ENCODE assay signal across 8 cellular contexts in the genomic region with DNA sequence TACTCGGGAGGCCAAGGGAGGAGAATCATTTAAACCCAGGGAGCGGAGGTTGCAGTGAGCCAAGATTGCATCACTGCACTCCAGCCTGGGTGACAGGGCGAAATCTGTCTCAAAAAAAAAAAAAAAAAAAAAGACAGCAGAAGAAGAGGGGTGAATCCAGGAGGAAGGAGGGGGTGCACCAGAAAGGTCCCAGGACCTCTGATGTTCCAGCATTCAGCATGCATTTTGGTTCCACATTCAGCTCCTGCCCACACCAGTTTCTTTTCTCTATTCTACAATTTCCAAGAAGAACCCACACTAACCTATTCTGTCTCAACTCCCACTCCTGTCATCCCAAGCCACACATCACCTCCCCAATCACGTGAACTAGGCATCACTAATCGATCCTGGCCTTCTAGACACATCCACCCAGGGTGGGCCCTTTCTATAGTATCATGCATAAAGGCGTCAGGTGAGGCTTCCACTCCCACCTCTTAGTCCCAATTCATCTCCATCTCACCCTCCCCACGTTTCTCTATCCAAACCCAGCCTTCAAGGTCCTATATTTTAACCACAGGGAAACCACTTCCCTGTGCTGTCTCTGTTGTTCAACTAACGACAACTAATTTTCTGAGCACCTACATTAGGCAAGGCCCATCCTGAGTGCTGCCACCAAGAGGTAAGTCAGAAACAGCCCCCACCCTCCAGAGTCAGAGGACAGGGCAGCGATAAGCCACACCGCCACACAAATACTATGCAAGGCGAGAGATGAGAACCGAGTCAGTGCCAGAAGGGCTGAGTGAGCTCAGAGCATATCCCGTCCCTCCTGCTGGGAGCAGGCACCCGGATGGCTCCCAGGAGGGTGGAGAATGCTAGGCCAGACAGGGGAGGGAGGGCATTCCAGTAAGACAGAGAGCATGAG. TPM values are rescaled to one million over a fixed set of nuclear protein-coding genes. Genes with fewer than 3 reads are reported as not detected.
DNase-seq lines count a peak whose midpoint lies in the region; ATAC-seq, FAIRE-seq and TF ChIP-seq lines count a peak whose summit lies in the region.

No MANE protein-coding gene starts in this region.

- peak; percentile 11 to 31; a peak in 3 of 5 replicates for TF ChIP-seq RAD21 in A549 (conservative IDR thresholded peaks at IDR 0.05 in 1 of 2, IDR thresholded peaks at IDR 0.05 in 1 of 2)

- peaks cover 15% of the 10 kb centered on the region for H3F3A ChIP-seq in neural progenitor cell (ENCODE audit: low read depth)

- H3K27me3 Mint-ChIP-seq in activated CD8-positive, alpha-beta memory T cell treated with anti-CD3 and anti-CD28 coated beads, Interleukin-2, amount 10 ng/mL, durations not matched to agents 7 days and 5 days = no peaks in the 10 kb centered on the region
- peaks cover 16% of the 10 kb centered on the region for H3K27me3 Mint-ChIP-seq in neural progenitor cell (ENCODE audit: insufficient read depth, low read depth)

- peak; percentile 72 for FAIRE-seq in A549 (lab: Jason Lieb, UNC)

- H3K4me2 ChIP-seq in A549 (peak overlapping the region; percentile 84), neural progenitor cell (no peak overlapping the region)

- H3K79me2 ChIP-seq in neural progenitor cell (ENCODE audit: low read depth) = no peaks in the 10 kb centered on the region

- H3K36me3 Mint-ChIP-seq in activated CD8-positive, alpha-beta memory T cell treated with anti-CD3 and anti-CD28 coated beads, Interleukin-2, amount 10 ng/mL, durations not matched to agents 7 days and 5 days = peaks cover 36% of the 10 kb centered on the region
- H3K36me3 Mint-ChIP-seq in neural progenitor cell = no peaks in the 10 kb centered on the region

- H3K4me1 Mint-ChIP-seq in activated CD8-positive, alpha-beta memory T cell treated with anti-CD3 and anti-CD28 coated beads, Interleukin-2, amount 10 ng/mL, durations not matched to agents 7 days and 5 days = peaks cover 57% of the 10 kb centered on the region
- peaks cover 18% of the 10 kb centered on the region for H3K4me1 Mint-ChIP-seq in neural progenitor cell

- H3K9me3 Mint-ChIP-seq in activated CD8-positive, alpha-beta memory T cell treated with anti-CD3 and anti-CD28 coated beads, Interleukin-2, amount 10 ng/mL, durations not matched to agents 7 days and 5 days (ENCODE audit: low read depth) = no peaks in the 10 kb centered on the region
- no peaks in the 10 kb centered on the region for H3K9me3 Mint-ChIP-seq in neural progenitor cell

- DNase-seq in A549 (ENCODE audit: low read depth in 1 of 2, low spot score in 1 of 2) (peak in 1 of 2 experiments; percentile 75), NCI-H446 (lab: John Stamatoyannopoulos, UW) (peak; percentile 13 to 53), esophagus muscularis mucosa (ENCODE audit: extremely low spot score) (no peak), neural progenitor cell (ENCODE audit: low spot score) (peak; percentile 58), ureter (ENCODE audit: low spot score) (peak; percentile 75)
- peak; percentile 90 for DNase-seq in activated CD8-positive, alpha-beta memory T cell treated with anti-CD3 and anti-CD28 coated beads, Interleukin-2, amount 10 ng/mL, durations not matched to agents 7 days and 5 days

- CTCF ChIA-PET in A549 (lab: Yijun Ruan, JAX) = interaction anchor here (0.6 to 5.3 kb wide), 12 partner anchors 11 to 129 kb away, joined by 3 to 41 read pairs (median 4); no protein-coding TSS in a partner anchor
- CTCF ChIA-PET in activated CD8-positive, alpha-beta memory T cell treated with anti-CD3 and anti-CD28 coated beads, Interleukin-2, amount 10 ng/mL, durations not matched to agents 7 days and 5 days (lab: Charles Lee) = interaction anchor here (0.8 to 3.1 kb wide), 10 partner anchors 9 to 59 kb away, joined by 3 to 17 read pairs (median 5); no protein-coding TSS in a partner anchor

- peak; percentile 27 to 40 for ATAC-seq in A549
- ATAC-seq in GM18498 (IDR thresholded peaks at IDR 0.05; ENCODE audit: unreplicated experiment) = peak; percentile 54
- ATAC-seq in HG02852 (IDR thresholded peaks at IDR 0.05; ENCODE audit: unreplicated experiment) = peak; percentile 47
- peak; percentile 77 for ATAC-seq in activated CD8-positive, alpha-beta memory T cell treated with anti-CD3 and anti-CD28 coated beads, Interleukin-2, amount 10 ng/mL, durations not matched to agents 7 days and 5 days

- no peak for TF ChIP-seq POLR2A in A549 (IDR thresholded peaks at IDR 0.05; ENCODE audit: low read length)
- TF ChIP-seq POLR2A in esophagus muscularis mucosa (IDR thresholded peaks at IDR 0.05; ENCODE audit: low read depth) = peak; percentile 64

- H3K9me3 ChIP-seq in A549 = no peaks in the 10 kb centered on the region
- no peaks in the 10 kb centered on the region for H3K9me3 ChIP-seq in esophagus muscularis mucosa
- no peaks in the 10 kb centered on the region for H3K9me3 ChIP-seq in neural progenitor cell (ENCODE audit: low read depth)

- peak overlapping the region; percentile 97 for H3K4me3 Mint-ChIP-seq in activated CD8-positive, alpha-beta memory T cell treated with anti-CD3 and anti-CD28 coated beads, Interleukin-2, amount 10 ng/mL, durations not matched to agents 7 days and 5 days
- peak overlapping the region; percentile 21 for H3K4me3 Mint-ChIP-seq in neural progenitor cell

- H3K27me3 ChIP-seq in esophagus muscularis mucosa = no peaks in the 10 kb centered on the region
- peaks cover 44% of the 10 kb centered on the region for H3K27me3 ChIP-seq in neural progenitor cell

- intact Hi-C loops in esophagus muscularis mucosa (cut with DNase I) = no loop called here

- TF ChIP-seq CTCF in A549 (IDR thresholded peaks at IDR 0.05) = peak; percentile 52
- TF ChIP-seq CTCF in esophagus muscularis mucosa (IDR thresholded peaks at IDR 0.05) = peak in 2 of 3 experiments; percentile 12 to 20
- peak; percentile 26 for TF ChIP-seq CTCF in neural progenitor cell (IDR thresholded peaks at IDR 0.05)

- peaks cover 5% of the 10 kb centered on the region for H4K20me1 ChIP-seq in neural progenitor cell (ENCODE audit: low read depth)

- H3K36me3 ChIP-seq in esophagus muscularis mucosa (no peaks in the 10 kb centered on the region), neural progenitor cell (no peaks in the 10 kb centered on the region)

- peak overlapping the region; percentile 83 for H3K27ac Mint-ChIP-seq in activated CD8-positive, alpha-beta memory T cell treated with anti-CD3 and anti-CD28 coated beads, Interleukin-2, amount 10 ng/mL, durations not matched to agents 7 days and 5 days
- no peak overlapping the region for H3K27ac Mint-ChIP-seq in neural progenitor cell

- POLR2A ChIA-PET in A549 (lab: Yijun Ruan, JAX) = interaction anchor here (0.7 to 2.0 kb wide), 3 partner anchors 57 to 268 kb away, joined by 3 to 5 read pairs (median 4); no protein-coding TSS in a partner anchor

- WGBS in A549 (ENCODE audit: missing lambda C conversion rate) = 27% methylated on average over 12 of the region's 14 CpGs
- 39% methylated on average over 12 of the region's 14 CpGs for WGBS in esophagus muscularis mucosa

- H2AFZ ChIP-seq in neural progenitor cell (replicated peaks) = no peak overlapping the region

- H3K27ac ChIP-seq in A549 (peak overlapping the region; percentile 97), esophagus muscularis mucosa (replicated peaks in 1 of 4) (peak overlapping the region; percentile 96 to 100 (median 98)), neural progenitor cell (no peak overlapping the region)

- H3K9ac ChIP-seq in neural progenitor cell = no peak overlapping the region

- peaks cover 68% of the 10 kb centered on the region for H3K4me1 ChIP-seq in A549
- peaks cover 79 to 93% (median 91%) of the 10 kb centered on the region in 4 donors for H3K4me1 ChIP-seq in esophagus muscularis mucosa
- peaks cover 14% of the 10 kb centered on the region for H3K4me1 ChIP-seq in neural progenitor cell

- peak overlapping the region; percentile 95 for H3K4me3 ChIP-seq in A549
- H3K4me3 ChIP-seq in esophagus muscularis mucosa = peak overlapping the region; percentile 80 to 98 (median 92)
- no peak overlapping the region for H3K4me3 ChIP-seq in neural progenitor cell

- TF ChIP-seq EP300 in A549 (IDR thresholded peaks at IDR 0.05) = no peak
- no peak for TF ChIP-seq EP300 in esophagus muscularis mucosa (IDR thresholded peaks at IDR 0.05)

TF ChIP-seq in A549, 52 proteins besides CTCF, POLR2A, EP300 and RAD21:
- TF ChIP-seq CHD4 (IDR thresholded peaks at IDR 0.05; ENCODE audit: borderline replicate concordance) (no peak), MAZ (IDR thresholded peaks at IDR 0.05; ENCODE audit: borderline replicate concordance, low read depth, low read length) (peak; percentile 72; the same call in 1 of the 2 replicates), SMC3 (IDR thresholded peaks at IDR 0.05) (peak; percentile 43), BHLHE40 (IDR thresholded peaks at IDR 0.05; ENCODE audit: low read depth, low read length) (peak; percentile 23; the same call in 1 of the 2 replicates)
- TF ChIP-seq, protein P1, sequence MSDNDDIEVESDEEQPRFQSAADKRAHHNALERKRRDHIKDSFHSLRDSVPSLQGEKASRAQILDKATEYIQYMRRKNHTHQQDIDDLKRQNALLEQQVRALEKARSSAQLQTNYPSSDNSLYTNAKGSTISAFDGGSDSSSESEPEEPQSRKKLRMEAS (IDR thresholded peaks at IDR 0.05) = peak; percentile 60

RNA-seq across cellular contexts. Expression of a gene that starts 2.2 kb away (rescaled TPM):
- 92.6 and 123 TPM in 2 replicates for polyA plus RNA-seq in A549 (2011; rRNA removed)
- 98.4 and 119 TPM in 2 replicates for polyA plus RNA-seq in A549 (2012; cell fraction: cytosol; rRNA removed)
- polyA plus RNA-seq in A549 (2012; cell fraction: nucleus; rRNA removed) = 109 and 134 TPM in 2 replicates
- polyA plus RNA-seq in A549 (2017; fragmentation: RNase III; extraction: RNeasy Plus Mini Kit Qiagen cat#74134 plus additional on column Dnase treatment) = 117 to 121 TPM (median 119 TPM) in 3 replicates
- polyA minus RNA-seq in A549 (2011; rRNA and poly(A)+ RNA removed) = 78.8 and 93.8 TPM in 2 replicates
- 100 to 1,000 TPM; 251 to 288 TPM for total RNA-seq in activated CD8-positive, alpha-beta memory T cell treated with anti-CD3 and anti-CD28 coated beads, Interleukin-2, amount 10 ng/mL, durations not matched to agents 7 days and 5 days
- 100 to 1,000 TPM; 126 to 213 (median 166) TPM for total RNA-seq in esophagus muscularis mucosa
- total RNA-seq in neural progenitor cell (ENCODE audit: low replicate concordance) = 2.7 and 7.3 TPM in 2 replicates
- total RNA-seq in ureter = 372 TPM

Comparison
In these comparisons a context has a peak if more than half of its experiments do, and no peak if none do; other contexts are left out.
1. RNA of a gene that starts 2.2 kb away (total RNA-seq): 372 TPM in ureter (single experiment), 251 to 288 TPM in activated CD8-positive, alpha-beta memory T cell treated with anti-CD3 and anti-CD28 coated beads, Interleukin-2, amount 10 ng/mL, durations not matched to agents 7 days and 5 days and 126 to 213 TPM in esophagus muscularis mucosa; 2.7 to 7.3 TPM in neural progenitor cell; every median in the first group is over 10 times any median in the second.
2. Peak in every context shown above with its lines, with median percentiles within 50 percentile points of each other: ATAC-seq and CTCF ChIP-seq.